Comparison of ENCODE assay signal across 7 cellular contexts in the genomic region with DNA sequence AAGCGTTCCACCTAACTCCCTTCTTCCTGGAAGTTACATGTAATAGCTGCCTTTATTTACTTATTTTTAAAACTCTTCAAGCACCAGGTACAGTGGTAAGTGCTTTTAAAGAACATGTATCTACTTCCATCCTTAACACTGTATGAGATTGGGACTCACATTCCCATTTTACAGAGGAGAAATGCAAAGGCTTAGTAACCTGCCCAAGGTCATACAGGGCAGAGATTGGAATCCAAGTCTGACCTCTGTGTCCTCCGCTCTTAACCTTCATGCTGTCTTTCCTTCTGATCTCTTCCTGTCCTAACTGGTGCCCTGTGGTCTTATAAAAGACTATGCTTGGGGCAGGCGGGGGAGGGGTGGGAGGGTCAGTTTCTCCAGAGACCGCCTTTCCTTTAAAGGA. TPM values are rescaled to one million over a fixed set of nuclear protein-coding genes. Genes with fewer than 3 reads are reported as not detected.
DNase-seq lines count a peak whose midpoint lies in the region; ATAC-seq, FAIRE-seq and TF ChIP-seq lines count a peak whose summit lies in the region.

No MANE protein-coding gene starts in this region.

- H3K9me3 ChIP-seq in HUES48 (ENCODE audit: control insufficient read depth, insufficient read depth, low read length) (no peaks in the 10 kb centered on the region), keratinocyte (ENCODE audit: control insufficient read depth, low read depth, low read length) (no peaks in the 10 kb centered on the region)

- no peak overlapping the region for H2AFZ ChIP-seq in keratinocyte (ENCODE audit: control insufficient read depth, low read length)

- H3K36me3 Mint-ChIP-seq in activated naive CD8-positive, alpha-beta T cell, result no peaks in the 10 kb centered on the region

- peaks cover 57% of the 10 kb centered on the region for H3K79me2 ChIP-seq in keratinocyte (ENCODE audit: control insufficient read depth, insufficient read depth, low read length)

- no peak for TF ChIP-seq CTCF in keratinocyte (optimal IDR thresholded peaks at IDR 0.05 in 1 of 3, IDR thresholded peaks at IDR 0.05 in 1 of 3, conservative IDR thresholded peaks at IDR 0.05 in 1 of 3; ENCODE audit: extremely low read depth in 1 of 3, insufficient read depth in 2 of 3, low read length in 3 of 3)

- DNase-seq in keratinocyte (ENCODE audit: low read depth, low spot score) (no peak), NCI-H1694 (lab: John Stamatoyannopoulos, UW) (no peak), NCI-H226 (no peak), cerebellar nuclear complex (lab: John Stamatoyannopoulos, UW) (no peak)
- DNase-seq in stimulated activated naive CD8-positive, alpha-beta T cell treated with anti-CD3 and anti-CD28 coated beads, Interleukin-15, amount 100 ng/mL, for 72 hours, result no peak

- ATAC-seq in stimulated activated naive CD8-positive, alpha-beta T cell treated with anti-CD3 and anti-CD28 coated beads, Interleukin-15, amount 100 ng/mL, for 72 hours, result no peak

- peak overlapping the region; percentile 88 for H3K9ac ChIP-seq in HUES48 (ENCODE audit: low read depth, low read length)
- H3K9ac ChIP-seq in keratinocyte (ENCODE audit: control insufficient read depth, extremely low read depth, insufficient read depth, low read length), result no peak overlapping the region

- H3K36me3 ChIP-seq in HUES48 (ENCODE audit: control insufficient read depth, insufficient read depth, low read length) (no peaks in the 10 kb centered on the region; the same call in 1 of the 2 replicates), keratinocyte (ENCODE audit: control insufficient read depth in 2 of 2, extremely low read depth in 1 of 2, insufficient read depth in 2 of 2, low read length in 2 of 2) (no peaks in the 10 kb centered on the region)

- peak overlapping the region; percentile 89 for H3K4me3 ChIP-seq in HUES48 (ENCODE audit: low read depth, low read length)
- H3K4me3 ChIP-seq in keratinocyte (ENCODE audit: control insufficient read depth in 2 of 3, extremely low read depth in 1 of 3, insufficient read depth in 2 of 3, low read depth in 1 of 3, low read length in 3 of 3), result peak overlapping the region; percentile 72 to 92 (median 84)

- peak overlapping the region; percentile 87 for H3K4me3 Mint-ChIP-seq in activated naive CD8-positive, alpha-beta T cell
- H3K4me3 Mint-ChIP-seq in stimulated activated naive CD8-positive, alpha-beta T cell treated with anti-CD3 and anti-CD28 coated beads, Interleukin-15, amount 100 ng/mL, for 72 hours, result peak overlapping the region; percentile 83 to 96

- no peaks in the 10 kb centered on the region for H4K20me1 ChIP-seq in keratinocyte (ENCODE audit: control insufficient read depth, extremely low read depth, insufficient read depth, low read length)

- peak overlapping the region; percentile 84 for H3K4me2 ChIP-seq in keratinocyte (ENCODE audit: control insufficient read depth, extremely low read depth, insufficient read depth, low read depth, low read length)

- peaks cover 47% of the 10 kb centered on the region for H3K4me1 Mint-ChIP-seq in activated naive CD8-positive, alpha-beta T cell (ENCODE audit: low read depth)
- peaks cover 40% of the 10 kb centered on the region for H3K4me1 Mint-ChIP-seq in stimulated activated naive CD8-positive, alpha-beta T cell treated with anti-CD3 and anti-CD28 coated beads, Interleukin-15, amount 100 ng/mL, for 72 hours

- no peaks in the 10 kb centered on the region for H3K27me3 Mint-ChIP-seq in activated naive CD8-positive, alpha-beta T cell
- H3K27me3 Mint-ChIP-seq in stimulated activated naive CD8-positive, alpha-beta T cell treated with anti-CD3 and anti-CD28 coated beads, Interleukin-15, amount 100 ng/mL, for 72 hours, result no peaks in the 10 kb centered on the region

- H3K4me1 ChIP-seq in HUES48 (ENCODE audit: control insufficient read depth, insufficient read depth, low read length) (peaks cover 23% of the 10 kb centered on the region), keratinocyte (ENCODE audit: control insufficient read depth, extremely low read depth, insufficient read depth, low read length) (peaks cover 13% of the 10 kb centered on the region)

- H3K9me3 Mint-ChIP-seq in activated naive CD8-positive, alpha-beta T cell (ENCODE audit: low read depth), result no peaks in the 10 kb centered on the region
- no peaks in the 10 kb centered on the region for H3K9me3 Mint-ChIP-seq in stimulated activated naive CD8-positive, alpha-beta T cell treated with anti-CD3 and anti-CD28 coated beads, Interleukin-15, amount 100 ng/mL, for 72 hours

- no peak overlapping the region for H3K27ac Mint-ChIP-seq in activated naive CD8-positive, alpha-beta T cell
- peak overlapping the region in 1 of 2 donors; percentile 49 for H3K27ac Mint-ChIP-seq in stimulated activated naive CD8-positive, alpha-beta T cell treated with anti-CD3 and anti-CD28 coated beads, Interleukin-15, amount 100 ng/mL, for 72 hours

- peaks cover 2% of the 10 kb centered on the region for H3K9me1 ChIP-seq in keratinocyte (ENCODE audit: control insufficient read depth, extremely low read depth, insufficient read depth, low read length)

- FAIRE-seq in keratinocyte (lab: Jason Lieb, UNC), result no peak

- no peaks in the 10 kb centered on the region for H3K27me3 ChIP-seq in HUES48 (ENCODE audit: control insufficient read depth, insufficient read depth, low read length)
- H3K27me3 ChIP-seq in keratinocyte (ENCODE audit: control insufficient read depth, extremely low read depth, insufficient read depth, low read length), result no peaks in the 10 kb centered on the region

- H3K27ac ChIP-seq in HUES48 (ENCODE audit: low read depth, low read length) (peak overlapping the region; percentile 92), keratinocyte (ENCODE audit: control insufficient read depth, insufficient read depth, low read length) (no peak overlapping the region)

- dilution Hi-C loops in keratinocyte (cut with MboI; ENCODE audit: extremely low pct_ligation_motif_present, low sequenced_read_pairs), result no loop called here

RNA-seq across cellular contexts. Expression of a gene that starts 1.6 kb away (rescaled TPM):
- polyA plus RNA-seq in keratinocyte, result 20.1 to 27.8 TPM (median 23.5 TPM) in 3 replicates
- polyA plus RNA-seq in keratinocyte (2011; ENCODE audit: low read depth), result 3.7 TPM
- 19.5 and 27.6 TPM in 2 replicates for polyA plus RNA-seq in keratinocyte (2011; cell fraction: cytosol; rRNA removed)
- polyA plus RNA-seq in keratinocyte (2011; cell fraction: nucleus; rRNA removed), result 24.8 and 27.3 TPM in 2 replicates
- polyA plus RNA-seq in keratinocyte (2012; ENCODE audit: low replicate concordance), result 9.1 and 16.7 TPM in 2 replicates
- 21.8 to 23.9 TPM (median 23.2 TPM) in 3 replicates for polyA minus RNA-seq in keratinocyte
- 21.5 TPM for polyA minus RNA-seq in keratinocyte (2011; cell fraction: cytosol; rRNA and poly(A)+ RNA removed)
- polyA minus RNA-seq in keratinocyte (2011; cell fraction: nucleus; rRNA and poly(A)+ RNA removed), result 15.6 and 26.1 TPM in 2 replicates
